In the genomic region with DNA sequence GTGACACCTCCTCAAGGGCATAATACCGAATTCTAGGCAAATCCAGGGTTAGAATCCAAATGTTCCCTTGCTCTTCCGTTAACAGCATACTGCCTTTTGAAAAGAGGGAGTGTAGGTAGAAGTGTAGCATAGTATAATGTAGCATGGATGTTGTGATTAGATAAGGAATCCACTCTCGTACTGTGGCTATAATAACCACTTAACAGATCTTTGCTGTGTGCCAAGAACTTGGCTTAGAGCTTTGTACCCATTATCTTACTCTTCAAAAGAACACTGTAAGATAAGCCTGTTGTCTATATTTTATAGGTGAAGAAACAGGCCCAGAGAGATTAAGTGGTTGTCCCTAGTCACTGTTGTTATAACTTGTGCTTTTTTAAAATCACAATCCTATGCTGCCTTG, we compare ENCODE assay signal across 31 cellular contexts. TPM values are rescaled to one million over a fixed set of nuclear protein-coding genes. Genes with fewer than 3 reads are reported as not detected.
A peak's percentile ranks its signal among the peaks of the same experiment; 100 is the strongest.
DNase-seq lines count a peak whose midpoint lies in the region; ATAC-seq, FAIRE-seq and TF ChIP-seq lines count a peak whose summit lies in the region.
"Had no signal": no experiment of that assay in that cellular context is flagged by ENCODE, and none has a peak within 500 bp of the region (broad histone marks: within the 10 kb centered on the region; RNA-seq: fewer than 3 reads in every experiment).

No MANE protein-coding gene starts in this region.

- no peaks in the 10 kb centered on the region for H3K9me2 ChIP-seq in GM23338 (ENCODE audit: insufficient read depth)

- H3K27me3 Mint-ChIP-seq in GM23338 (ENCODE audit: insufficient read depth, low read depth, poor library complexity), result no peaks in the 10 kb centered on the region
- H3K27me3 Mint-ChIP-seq: activated naive CD4-positive, alpha-beta T cell treated with anti-CD3 and anti-CD28 coated beads, Interleukin-2, amount 10 ng/mL, durations not matched to agents 7 days and 5 days had no signal

- H3K79me1 ChIP-seq in trophoblast cell (ENCODE audit: low read length), result no peaks in the 10 kb centered on the region

- H3K9me3 ChIP-seq in endothelial cell of umbilical vein (replicated peaks; ENCODE audit: control insufficient read depth, insufficient read depth, low read length) (no peaks in the 10 kb centered on the region), trophoblast cell (ENCODE audit: insufficient read depth, low read depth, low read length) (no peaks in the 10 kb centered on the region)
- H3K9me3 ChIP-seq: Caco-2, prostate gland, testis, uterus had no signal

- no peak overlapping the region for H3K27ac Mint-ChIP-seq in GM23338
- H3K27ac Mint-ChIP-seq: activated naive CD4-positive, alpha-beta T cell treated with anti-CD3 and anti-CD28 coated beads, Interleukin-2, amount 10 ng/mL, durations not matched to agents 7 days and 5 days; activated T-helper 1 cell treated with anti-CD3 and anti-CD28 coated beads, Interleukin-12 subunit alpha, Interleukin-12 subunit beta, Interleukin-2, Interleukin-4 antibody, amounts not matched to agents 30 ng/mL and 10 ng/mL and 1 ng/mL, durations not matched to agents 14 hours and 24 hours and 36 hours; WTC11 had no signal

- H3K18ac ChIP-seq in trophoblast cell (ENCODE audit: low read length), result no peak overlapping the region

- H3K36me3 ChIP-seq in endothelial cell of umbilical vein (ENCODE audit: control insufficient read depth in 2 of 2, extremely low read depth in 1 of 2, insufficient read depth in 2 of 2, low read length in 2 of 2) (peaks cover 18 to 47% of the 10 kb centered on the region in 2 experiments), GM23338 (ENCODE audit: insufficient read depth) (peaks cover 87% of the 10 kb centered on the region), trophoblast cell (ENCODE audit: control insufficient read depth in 1 of 2, insufficient read depth in 2 of 2, low read length in 2 of 2) (peaks cover 2 to 17% of the 10 kb centered on the region in 2 experiments)
- H3K36me3 ChIP-seq: prostate gland, uterus had no signal

- no peak overlapping the region for H4K91ac ChIP-seq in trophoblast cell (ENCODE audit: low read depth, low read length)

- TF ChIP-seq POLR2A in endothelial cell of umbilical vein (IDR thresholded peaks at IDR 0.05; ENCODE audit: low read depth, low read length), result no peak

- H3K79me2 ChIP-seq in endothelial cell of umbilical vein (ENCODE audit: control insufficient read depth, insufficient read depth, low read length) (no peaks in the 10 kb centered on the region), GM23338 (replicated peaks; ENCODE audit: insufficient read depth) (no peaks in the 10 kb centered on the region), trophoblast cell (ENCODE audit: control insufficient read depth, insufficient read depth, low read length, poor library complexity) (no peaks in the 10 kb centered on the region)

- no peaks in the 10 kb centered on the region for H3K9me1 ChIP-seq in endothelial cell of umbilical vein (replicated peaks; ENCODE audit: control insufficient read depth, extremely low read depth, insufficient read depth, low read length)

- H3K27me3 ChIP-seq in endothelial cell of umbilical vein (ENCODE audit: control insufficient read depth in 2 of 2, insufficient read depth in 2 of 2, low read length in 2 of 2) (no peaks in the 10 kb centered on the region), GM23338 (ENCODE audit: insufficient read depth) (no peaks in the 10 kb centered on the region), trophoblast cell (ENCODE audit: insufficient read depth, low read length) (no peaks in the 10 kb centered on the region)
- H3K27me3 ChIP-seq: testis, uterus had no signal

- H4K8ac ChIP-seq in trophoblast cell (ENCODE audit: low read depth, low read length), result no peak overlapping the region

- H3K4me1 Mint-ChIP-seq in GM23338, result no peaks in the 10 kb centered on the region
- H3K4me1 Mint-ChIP-seq: activated naive CD4-positive, alpha-beta T cell treated with anti-CD3 and anti-CD28 coated beads, Interleukin-2, amount 10 ng/mL, durations not matched to agents 7 days and 5 days; WTC11 had no signal

- no peak overlapping the region for H3K4me3 Mint-ChIP-seq in GM23338
- H3K4me3 Mint-ChIP-seq: activated naive CD4-positive, alpha-beta T cell treated with anti-CD3 and anti-CD28 coated beads, Interleukin-2, amount 10 ng/mL, durations not matched to agents 7 days and 5 days; activated T-helper 1 cell treated with anti-CD3 and anti-CD28 coated beads, Interleukin-12 subunit alpha, Interleukin-12 subunit beta, Interleukin-2, Interleukin-4 antibody, amounts not matched to agents 30 ng/mL and 10 ng/mL and 1 ng/mL, durations not matched to agents 14 hours and 24 hours and 36 hours; WTC11 had no signal

- FAIRE-seq in endothelial cell of umbilical vein (lab: Jason Lieb, UNC), result no peak
- FAIRE-seq: astrocyte, GM18507, H54 had no signal

- H2BK12ac ChIP-seq in trophoblast cell (ENCODE audit: low read length), result no peak overlapping the region

- intact Hi-C loops in endothelial cell of umbilical vein (cut with micrococcal nuclease), result no loop called here

- no peak overlapping the region for H4K12ac ChIP-seq in trophoblast cell (ENCODE audit: low read depth, low read length)

- H3K4me1 ChIP-seq in endothelial cell of umbilical vein (ENCODE audit: control insufficient read depth, extremely low read depth, insufficient read depth, low read length) (no peaks in the 10 kb centered on the region), GM23338 (ENCODE audit: insufficient read depth) (no peaks in the 10 kb centered on the region), trophoblast cell (ENCODE audit: control insufficient read depth in 1 of 2, insufficient read depth in 2 of 2, low read length in 2 of 2) (no peaks in the 10 kb centered on the region)
- H3K4me1 ChIP-seq: Caco-2, prostate gland, uterus had no signal

- no peak overlapping the region for H2BK120ac ChIP-seq in trophoblast cell (ENCODE audit: insufficient read depth, low read length, poor library complexity)

- ATAC-seq in GM18868 (IDR thresholded peaks at IDR 0.05; ENCODE audit: unreplicated experiment) (peak; percentile 9), GM23338 (no peak), HG02852 (IDR thresholded peaks at IDR 0.05; ENCODE audit: unreplicated experiment) (no peak)
- ATAC-seq: esophagus mucosa, left cardiac atrium, WTC11 had no signal

- no peak overlapping the region for H3K27ac ChIP-seq in endothelial cell of umbilical vein (ENCODE audit: insufficient read depth, low read depth, low read length)
- H3K27ac ChIP-seq in GM23338 (ENCODE audit: low read depth), result no peak overlapping the region
- H3K27ac ChIP-seq in trophoblast cell (ENCODE audit: low read depth, low read length), result no peak overlapping the region
- H3K27ac ChIP-seq: coronary artery, prostate gland, testis had no signal

- WGBS in trophoblast cell (ENCODE audit: extremely low coverage, insufficient coverage, insufficient read length), result no CpG with 5 or more reads among the region's 3 CpGs

- no peak for TF ChIP-seq CTCF in endothelial cell of umbilical vein (IDR thresholded peaks at IDR 0.05; ENCODE audit: extremely low read depth in 1 of 2, insufficient read depth in 1 of 2, low read depth in 1 of 2, low read length in 2 of 2)
- no peak for TF ChIP-seq CTCF in GM23338 (conservative IDR thresholded peaks at IDR 0.05; ENCODE audit: low read depth in 2 of 2)
- no peak for TF ChIP-seq CTCF in GM13976 (IDR thresholded peaks at IDR 0.05; ENCODE audit: borderline replicate concordance, control extremely low read depth, extremely low read depth, insufficient read depth, missing control alignments)

- H3K14ac ChIP-seq in trophoblast cell (ENCODE audit: low read length), result no peak overlapping the region

- H3K36me3 Mint-ChIP-seq in GM23338 (ENCODE audit: low read depth), result peaks cover 82% of the 10 kb centered on the region

- DNase-seq in D341Med (ENCODE audit: low spot score) (peak; percentile 24), OCI-M1 (lab: John Stamatoyannopoulos, UW) (peak; percentile 60), endothelial cell of umbilical vein (ENCODE audit: low read depth, low spot score) (peak; percentile 34), GM23338 (ENCODE audit: low spot score) (no peak), trophoblast cell (no peak), GM13976 (ENCODE audit: low spot score) (no peak)
- DNase-seq: activated CD4-positive, alpha-beta T cell treated with anti-CD3 and anti-CD28 coated beads, Interleukin-2, amount 50 U/mL, for 1 hour; activated naive CD4-positive, alpha-beta T cell treated with anti-CD3 and anti-CD28 coated beads, Interleukin-2, amount 10 ng/mL, durations not matched to agents 7 days and 5 days; C1 segment of cervical spinal cord; Caco-2; DMS79; effector memory CD4-positive, alpha-beta T cell; foreskin melanocyte; GDM1; left cardiac atrium; MV-4-11; NCI-H446 treated with DMSO at 0.1 percent for 48 hours; stimulated activated CD4-positive, alpha-beta T cell treated with anti-CD3 and anti-CD28 coated beads, Interleukin-15, amount 100 ng/mL, for 24 hours; stimulated activated naive CD4-positive, alpha-beta T cell; testis; uterus had no signal

- in situ Hi-C loops in GM13976 (cut with MboI; ENCODE audit: low sequenced_read_pairs, unreplicated experiment), result no loop called here

- dilution Hi-C loops in endothelial cell of umbilical vein (cut with MboI; ENCODE audit: extremely low pct_ligation_motif_present, low sequenced_read_pairs), result no loop called here

- H2BK5ac ChIP-seq in trophoblast cell (ENCODE audit: low read depth, low read length, poor library complexity), result no peak overlapping the region

- H4K20me1 ChIP-seq in endothelial cell of umbilical vein (replicated peaks; ENCODE audit: control insufficient read depth, extremely low read depth, insufficient read depth, low read length), result no peaks in the 10 kb centered on the region
- peaks cover 3% of the 10 kb centered on the region; the same call in 1 of the 2 replicates for H4K20me1 ChIP-seq in GM23338 (replicated peaks; ENCODE audit: insufficient read depth)

- H3K4me2 ChIP-seq in endothelial cell of umbilical vein (ENCODE audit: insufficient read depth, low read length), result no peak overlapping the region
- H3K4me2 ChIP-seq in GM23338, result no peak overlapping the region
- no peak overlapping the region for H3K4me2 ChIP-seq in trophoblast cell (ENCODE audit: low read length)

- no peaks in the 10 kb centered on the region for H3F3A ChIP-seq in GM23338 (replicated peaks; ENCODE audit: low read depth)

- CTCF ChIA-PET in endothelial cell of umbilical vein (lab: Charles Lee), result interaction anchor here (0.8 to 1.2 kb wide), 4 partner anchors 10 to 115 kb away, joined by 3 to 5 read pairs (median 3); a partner anchor contains a TSS

- H2AK5ac ChIP-seq in trophoblast cell (ENCODE audit: low read length), result no peak overlapping the region

- H3K9ac ChIP-seq in endothelial cell of umbilical vein (replicated peaks; ENCODE audit: extremely low read depth, insufficient read depth, low read length), result no peak overlapping the region
- no peak overlapping the region for H3K9ac ChIP-seq in trophoblast cell (ENCODE audit: low read length)

- POLR2A ChIA-PET in endothelial cell of umbilical vein (lab: Charles Lee), result no interaction called here

- no TSS peak for BruUV-seq in endothelial cell of umbilical vein (replicated peaks; lab: Mats Ljungman, UMichigan)

- no peak overlapping the region for H2AFZ ChIP-seq in endothelial cell of umbilical vein (ENCODE audit: low read depth, low read length)
- H2AFZ ChIP-seq in GM23338, result no peak overlapping the region
- no peak overlapping the region for H2AFZ ChIP-seq in trophoblast cell (ENCODE audit: insufficient read depth, low read length, poor library complexity)

- no peaks in the 10 kb centered on the region for H3K9me3 Mint-ChIP-seq in GM23338
- H3K9me3 Mint-ChIP-seq: activated naive CD4-positive, alpha-beta T cell treated with anti-CD3 and anti-CD28 coated beads, Interleukin-2, amount 10 ng/mL, durations not matched to agents 7 days and 5 days; activated T-helper 1 cell treated with anti-CD3 and anti-CD28 coated beads, Interleukin-12 subunit alpha, Interleukin-12 subunit beta, Interleukin-2, Interleukin-4 antibody, amounts not matched to agents 30 ng/mL and 10 ng/mL and 1 ng/mL, durations not matched to agents 14 hours and 24 hours and 36 hours; WTC11 had no signal

- no peak overlapping the region for H3K23ac ChIP-seq in trophoblast cell (ENCODE audit: low read length)

- H3K4me3 ChIP-seq in endothelial cell of umbilical vein (replicated peaks in 1 of 3; ENCODE audit: insufficient read depth in 1 of 3, low read depth in 1 of 3, low read length in 3 of 3), result no peak overlapping the region
- no peak overlapping the region for H3K4me3 ChIP-seq in GM23338
- no peak overlapping the region for H3K4me3 ChIP-seq in trophoblast cell (ENCODE audit: low read depth, low read length)
- H3K4me3 ChIP-seq: coronary artery, prostate gland, testis, uterus had no signal

- H3K4ac ChIP-seq in trophoblast cell (ENCODE audit: low read depth, low read length), result no peak overlapping the region

RNA-seq across cellular contexts. Expression of a gene that starts 24.2 kb away (rescaled TPM):
- total RNA-seq in endothelial cell of umbilical vein, result 41.7 and 44.8 TPM in 2 replicates
- polyA plus RNA-seq in endothelial cell of umbilical vein (11.2 and 17.4 TPM in 2 replicates), GM23338 (2016; fragmentation: Nextera tagmentation; extraction: Ambion mirVana) (47.9 and 57.2 TPM in 2 replicates)
- 19.6 and 20.5 TPM in 2 replicates for polyA plus RNA-seq in endothelial cell of umbilical vein (2011; cell fraction: cytosol; rRNA removed)
- polyA plus RNA-seq in endothelial cell of umbilical vein (2011; cell fraction: nucleus; rRNA removed), result 73.8 and 81.4 TPM in 2 replicates
- 51.4 and 57.2 TPM in 2 replicates for polyA plus RNA-seq in endothelial cell of umbilical vein (2012)
- polyA minus RNA-seq in endothelial cell of umbilical vein, result 87.5 and 93.8 TPM in 2 replicates
- 15.3 TPM for polyA minus RNA-seq in endothelial cell of umbilical vein (2011; cell fraction: cytosol; rRNA and poly(A)+ RNA removed)
- polyA minus RNA-seq in endothelial cell of umbilical vein (2011; cell fraction: nucleus; rRNA and poly(A)+ RNA removed), result 73.4 and 126 TPM in 2 replicates
- 77.4 and 80.9 TPM in 2 replicates for total RNA-seq in GM23338 (2014; rRNA removed; shearing (Covaris generic))
- 28.1 and 29.2 TPM in 2 replicates for polyA plus RNA-seq in trophoblast cell (2013)

Comparison
In these comparisons a context has a peak if more than half of its experiments do, and no peak if none do; other contexts are left out.
1. DNase-seq: peak in D341Med (single experiment), OCI-M1 (single experiment) and endothelial cell of umbilical vein (single experiment); none in GM23338 (single experiment), trophoblast cell (0 of 2) and GM13976 (single experiment).